In the genomic region with DNA sequence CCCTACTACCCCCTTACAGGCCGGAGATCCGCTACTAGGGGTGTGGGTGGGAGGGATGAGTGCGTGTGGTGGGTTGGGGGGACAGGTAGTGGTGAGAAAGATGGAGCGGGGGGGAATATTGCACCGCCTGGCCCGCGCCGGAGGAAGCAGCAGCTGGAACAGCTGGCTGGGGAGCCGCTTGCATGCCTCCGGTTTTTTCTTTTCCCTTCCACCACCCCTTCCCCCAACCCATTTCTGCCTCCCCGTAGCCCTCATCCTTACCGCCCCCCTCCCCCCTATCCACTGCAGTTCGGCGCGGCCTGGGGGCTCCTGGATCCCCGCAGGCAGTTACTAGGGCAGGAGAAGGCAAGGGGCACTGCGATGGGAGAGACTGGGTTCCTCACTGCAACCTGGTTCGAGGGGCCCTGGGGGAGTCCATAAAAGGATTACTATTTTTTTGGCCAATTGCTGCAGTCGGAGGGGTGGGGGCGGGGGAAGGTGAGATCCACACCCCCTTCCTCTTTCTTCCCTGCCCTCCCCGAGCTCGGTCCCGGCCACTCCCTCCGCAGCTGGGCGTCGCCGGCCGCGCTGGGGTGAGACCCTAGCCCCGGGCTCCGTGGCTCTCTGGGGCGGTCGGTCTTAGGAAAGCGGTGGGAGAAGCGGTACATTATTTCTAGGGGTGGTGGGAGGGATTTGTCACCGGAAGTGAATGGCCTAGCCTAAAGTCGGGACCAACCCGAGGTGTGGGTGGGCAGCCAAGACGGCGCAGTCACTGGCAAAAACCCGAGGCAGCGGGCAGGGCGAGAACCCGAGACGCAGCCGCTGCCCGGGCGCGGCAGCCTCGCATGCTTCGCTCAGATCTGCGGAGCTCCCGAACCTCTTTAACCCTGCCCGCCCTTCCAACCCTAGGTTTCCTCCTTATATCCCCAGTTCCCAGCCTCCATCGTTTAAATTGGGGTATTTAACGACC, we compare ENCODE assay signal across 9 cellular contexts. TPM values are rescaled to one million over a fixed set of nuclear protein-coding genes. Genes with fewer than 3 reads are reported as not detected.
DNase-seq lines count a peak whose midpoint lies in the region; ATAC-seq, FAIRE-seq and TF ChIP-seq lines count a peak whose summit lies in the region.
"Had no signal": no experiment of that assay in that cellular context is flagged by ENCODE, and none has a peak within 500 bp of the region (broad histone marks: within the 10 kb centered on the region; RNA-seq: fewer than 3 reads in every experiment).

No MANE protein-coding gene starts in this region.

- in situ Hi-C loops in HepG2 (cut with HindIII; ENCODE audit: extremely low pct_ligation_motif_present, low pct_unique_long_range_greater_than_20kb), result loop anchor here (5.0 kb wide), 1 partner anchor 36 kb away; a partner anchor contains a TSS

- no TSS peak for BruUV-seq in HepG2 (replicated peaks; lab: Mats Ljungman, UMichigan)

- H3K9ac ChIP-seq in HepG2 (ENCODE audit: insufficient read depth, low read depth, low read length), result peak overlapping the region; percentile 79

- peaks cover 4% of the 10 kb centered on the region; the same call in 1 of the 2 replicates for H3K36me3 ChIP-seq in BE2C
- H3K36me3 ChIP-seq in HepG2 (replicated peaks in 1 of 2; ENCODE audit: control insufficient read depth in 1 of 2, insufficient read depth in 2 of 2, low read length in 2 of 2), result no peaks in the 10 kb centered on the region

- peaks cover 14% of the 10 kb centered on the region; the same call in 1 of the 2 replicates for H4K20me1 ChIP-seq in HepG2 (ENCODE audit: insufficient read depth, low read length)

- peak in 1 of 2 experiments; percentile 82; a peak in 3 of 4 replicates for TF ChIP-seq POLR2A in HepG2 (IDR thresholded peaks at IDR 0.05; ENCODE audit: insufficient read depth in 1 of 2, low read depth in 2 of 2, low read length in 2 of 2)

- peaks cover 22% of the 10 kb centered on the region for H3K36me3 Mint-ChIP-seq in dendritic cell treated with granulocyte-macrophage colony-stimulating factor and Interleukin-4, amounts not matched to agents 40 ng/mL and 50 ng/mL, for 4 days (ENCODE audit: low read depth)

- CTCF ChIA-PET in HepG2 (lab: Yijun Ruan, JAX; ENCODE audit: low intra/inter-chr PET ratio, low total read pairs), result no interaction called here

- peak overlapping the region; percentile 84 for H3K27ac ChIP-seq in HepG2 (ENCODE audit: extremely low read length, insufficient read depth, low read length)

- H3K79me2 ChIP-seq in HepG2 (ENCODE audit: insufficient read depth, low read length), result peaks cover 24% of the 10 kb centered on the region

- 0 out of 4 replicates have a peak, but pooled peaks have one; percentile 16 to 46 for TF ChIP-seq EP300 in HepG2 (IDR thresholded peaks at IDR 0.05; ENCODE audit: low read depth in 2 of 2, low read length in 2 of 2)
- TF ChIP-seq EP300 in HepG2 (CRISPR knock-in tag; IDR thresholded peaks at IDR 0.05; ENCODE audit: borderline replicate concordance), result 0 out of 2 replicates have a peak, but pooled peaks have one; percentile 12

- H3K27me3 ChIP-seq in BE2C (no peaks in the 10 kb centered on the region), HepG2 (ENCODE audit: control insufficient read depth in 1 of 2, insufficient read depth in 2 of 2, low read length in 2 of 2) (no peaks in the 10 kb centered on the region; a peak in 1 of 5 replicates)

- FAIRE-seq in GM19239 (lab: Jason Lieb, UNC) (no peak), HepG2 (lab: Jason Lieb, UNC) (no peak)
- FAIRE-seq: endometrium had no signal

- TF ChIP-seq RAD21 in HepG2 (CRISPR knock-in tag; IDR thresholded peaks at IDR 0.05), result no peak; the same call in 1 of the 2 replicates

- peaks cover 23% of the 10 kb centered on the region for H3K4me1 Mint-ChIP-seq in dendritic cell treated with granulocyte-macrophage colony-stimulating factor and Interleukin-4, amounts not matched to agents 40 ng/mL and 50 ng/mL, for 4 days (ENCODE audit: low read depth)

- peak overlapping the region; percentile 92 for H3K27ac Mint-ChIP-seq in dendritic cell treated with granulocyte-macrophage colony-stimulating factor and Interleukin-4, amounts not matched to agents 40 ng/mL and 50 ng/mL, for 4 days

- under 1% methylated on average over 41 of the region's 56 CpGs for WGBS in HepG2 (ENCODE audit: low lambda C conversion rate)

- ATAC-seq in HG03442 (IDR thresholded peaks at IDR 0.05; ENCODE audit: unreplicated experiment) (peak; percentile 47), HepG2 (peak; percentile 80)

- H3K9me3 Mint-ChIP-seq in dendritic cell treated with granulocyte-macrophage colony-stimulating factor and Interleukin-4, amounts not matched to agents 40 ng/mL and 50 ng/mL, for 4 days, result no peaks in the 10 kb centered on the region

- TF ChIP-seq CTCF in BE2C (IDR thresholded peaks at IDR 0.05; ENCODE audit: low read depth, low read length) (no peak), HepG2 (CRISPR knock-in tag; IDR thresholded peaks at IDR 0.05) (no peak)

- intact Hi-C loops in dendritic cell treated with granulocyte-macrophage colony-stimulating factor and Interleukin-4, amounts not matched to agents 40 ng/mL and 50 ng/mL, for 4 days (cut with micrococcal nuclease), result loop anchor here (1.0 to 2.0 kb wide), 4 partner anchors 20 to 144 kb away; a partner anchor contains a TSS
- intact Hi-C loops in HepG2 (cut with micrococcal nuclease; ENCODE audit: unreplicated experiment), result loop anchor here (1.0 to 10.0 kb wide), 3 partner anchors 36 to 182 kb away; a partner anchor contains a TSS

- H3K27me3 Mint-ChIP-seq in dendritic cell treated with granulocyte-macrophage colony-stimulating factor and Interleukin-4, amounts not matched to agents 40 ng/mL and 50 ng/mL, for 4 days, result no peaks in the 10 kb centered on the region

- H3K4me1 ChIP-seq in BE2C (peaks cover 6% of the 10 kb centered on the region), HepG2 (ENCODE audit: insufficient read depth, low read length) (peaks cover 43% of the 10 kb centered on the region)

- POLR2A ChIA-PET in HepG2 (lab: Yijun Ruan, JAX), result interaction anchor here (0.6 to 8.3 kb wide), 44 partner anchors 8 to 851 kb away, joined by 3 to 270 read pairs (median 4); a partner anchor contains a TSS

- DNase-seq in BE2C, result peak; percentile 94
- peak; percentile 71 for DNase-seq in GM19239 (ENCODE audit: insufficient read length, low spot score)
- DNase-seq in NCI-H69 (lab: John Stamatoyannopoulos, UW), result peak; percentile 99
- DNase-seq in activated CD4-positive, alpha-beta T cell treated with anti-CD3 and anti-CD28 coated beads, Interleukin-2, amount 50 U/mL, for 24 hours (ENCODE audit: low read depth in 1 of 2, low spot score in 1 of 2), result peak; percentile 63 to 69
- peak; percentile 91 for DNase-seq in HepG2 (ENCODE audit: low spot score)
- DNase-seq in stimulated activated CD4-positive, alpha-beta T cell treated with anti-CD3 and anti-CD28 coated beads, Interleukin-2, amount 100 ng/mL, for 4 hours (ENCODE audit: low read depth), result peak; percentile 52

- H3K4me2 ChIP-seq in HepG2 (ENCODE audit: low read depth, low read length), result peak overlapping the region; percentile 77

- H2AFZ ChIP-seq in HepG2 (ENCODE audit: low read length), result peak overlapping the region; percentile 10

- H3K4me3 ChIP-seq in BE2C (ENCODE audit: low read depth, low read length), result peak overlapping the region; percentile 69
- H3K4me3 ChIP-seq in HepG2 (replicated peaks in 1 of 3; ENCODE audit: insufficient read depth in 1 of 3, low read depth in 2 of 3, low read length in 3 of 3), result peak overlapping the region; percentile 69 to 93 (median 85)

- peak overlapping the region; percentile 89 for H3K4me3 Mint-ChIP-seq in dendritic cell treated with granulocyte-macrophage colony-stimulating factor and Interleukin-4, amounts not matched to agents 40 ng/mL and 50 ng/mL, for 4 days

- H3K9me3 ChIP-seq in BE2C, result no peaks in the 10 kb centered on the region
- no peaks in the 10 kb centered on the region for H3K9me3 ChIP-seq in HepG2 (ENCODE audit: low read length)

RNA-seq across cellular contexts. Expression of a gene that starts 0.8 kb away (rescaled TPM):
- polyA plus RNA-seq in BE2C (2012; ENCODE audit: insufficient read depth, insufficient read length, low read depth), result 134 TPM
- total RNA-seq in HepG2 (2016; rRNA removed; fragmentation: Illumina TruSeq; extraction: Trizol), result 36.1 and 43.2 TPM in 2 replicates
- 13.4 and 14.0 TPM in 2 replicates for total RNA-seq in HepG2 (2016; cell fraction: cytosol; rRNA removed; fragmentation: Illumina TruSeq; extraction: Trizol; ENCODE audit: low read depth)
- 37.2 and 41.5 TPM in 2 replicates for total RNA-seq in HepG2 (2016; cell fraction: insoluble cytoplasmic fraction; rRNA removed; fragmentation: Illumina TruSeq; extraction: Trizol)
- total RNA-seq in HepG2 (2016; cell fraction: membrane; rRNA removed; fragmentation: Illumina TruSeq; extraction: Trizol), result 20.4 and 22.9 TPM in 2 replicates
- 17.5 and 20.0 TPM in 2 replicates for total RNA-seq in HepG2 (2016; cell fraction: nucleus; rRNA removed; fragmentation: Illumina TruSeq; extraction: Trizol)
- polyA plus RNA-seq in HepG2 (2011; rRNA removed), result 14.8 and 18.0 TPM in 2 replicates
- 14.9 and 15.6 TPM in 2 replicates for polyA plus RNA-seq in HepG2 (2011; cell fraction: cytosol; rRNA removed)
- 12.6 and 13.8 TPM in 2 replicates for polyA plus RNA-seq in HepG2 (2011; cell fraction: nucleus; rRNA removed)
- polyA plus RNA-seq in HepG2 (2012), result 12.0 and 15.3 TPM in 2 replicates
- 5.2 and 5.5 TPM in 2 replicates for polyA plus RNA-seq in HepG2 (2016; cell fraction: cytosol; fragmentation: Illumina TruSeq; extraction: Trizol; ENCODE audit: low read depth)
- 26.8 and 28.7 TPM in 2 replicates for polyA plus RNA-seq in HepG2 (2016; cell fraction: insoluble cytoplasmic fraction; fragmentation: Illumina TruSeq; extraction: Trizol; ENCODE audit: low read depth)
- polyA plus RNA-seq in HepG2 (2016; cell fraction: membrane; fragmentation: Illumina TruSeq; extraction: Trizol; ENCODE audit: low read depth), result 7.8 and 9.2 TPM in 2 replicates
- 20.6 and 21.7 TPM in 2 replicates for polyA plus RNA-seq in HepG2 (2016; cell fraction: nucleus; fragmentation: Illumina TruSeq; extraction: Trizol; ENCODE audit: insufficient read depth, low read depth)
- 10.7 and 14.8 TPM in 2 replicates for polyA minus RNA-seq in HepG2 (2011; rRNA and poly(A)+ RNA removed; ENCODE audit: low replicate concordance)
- 8.2 and 9.3 TPM in 2 replicates for polyA minus RNA-seq in HepG2 (2011; cell fraction: cytosol; rRNA and poly(A)+ RNA removed)
- polyA minus RNA-seq in HepG2 (2011; cell fraction: nucleus; rRNA and poly(A)+ RNA removed), result 7.6 and 7.7 TPM in 2 replicates

RNA-seq across cellular contexts. Expression of a gene that starts 24.3 kb away (rescaled TPM):
- not detected for polyA plus RNA-seq in BE2C (2012; ENCODE audit: insufficient read depth, insufficient read length, low read depth)
- 0.04 and 0.06 TPM in 2 replicates for total RNA-seq in HepG2 (2016; rRNA removed; fragmentation: Illumina TruSeq; extraction: Trizol)
- total RNA-seq in HepG2 (2016; cell fraction: cytosol; rRNA removed; fragmentation: Illumina TruSeq; extraction: Trizol; ENCODE audit: low read depth), result 0.10 TPM in 1 of 2 replicates, not detected in the other
- 0.04 TPM in 1 of 2 replicates, not detected in the other for total RNA-seq in HepG2 (2016; cell fraction: insoluble cytoplasmic fraction; rRNA removed; fragmentation: Illumina TruSeq; extraction: Trizol)
- 0.10 TPM in 1 of 2 replicates, not detected in the other for total RNA-seq in HepG2 (2016; cell fraction: membrane; rRNA removed; fragmentation: Illumina TruSeq; extraction: Trizol)
- not detected in 2 replicates for total RNA-seq in HepG2 (2016; cell fraction: nucleus; rRNA removed; fragmentation: Illumina TruSeq; extraction: Trizol)
- polyA plus RNA-seq in HepG2 (2011; rRNA removed), result 0.03 and 0.05 TPM in 2 replicates
- polyA plus RNA-seq in HepG2 (2011; cell fraction: cytosol; rRNA removed), result 0.05 TPM in 2 replicates
- polyA plus RNA-seq in HepG2 (2011; cell fraction: nucleus; rRNA removed), result 0.08 TPM in 1 of 2 replicates, not detected in the other
- not detected in 2 replicates for polyA plus RNA-seq in HepG2 (2012)
- polyA plus RNA-seq in HepG2 (2016; cell fraction: cytosol; fragmentation: Illumina TruSeq; extraction: Trizol; ENCODE audit: low read depth), result not detected in 2 replicates
- polyA plus RNA-seq in HepG2 (2016; cell fraction: insoluble cytoplasmic fraction; fragmentation: Illumina TruSeq; extraction: Trizol; ENCODE audit: low read depth), result not detected in 2 replicates
- polyA plus RNA-seq in HepG2 (2016; cell fraction: membrane; fragmentation: Illumina TruSeq; extraction: Trizol; ENCODE audit: low read depth), result not detected in 2 replicates
- polyA plus RNA-seq in HepG2 (2016; cell fraction: nucleus; fragmentation: Illumina TruSeq; extraction: Trizol; ENCODE audit: insufficient read depth, low read depth), result not detected in 2 replicates
- polyA minus RNA-seq in HepG2 (2011; rRNA and poly(A)+ RNA removed; ENCODE audit: low replicate concordance), result not detected in 2 replicates
- not detected in 2 replicates for polyA minus RNA-seq in HepG2 (2011; cell fraction: cytosol; rRNA and poly(A)+ RNA removed)
- polyA minus RNA-seq in HepG2 (2011; cell fraction: nucleus; rRNA and poly(A)+ RNA removed), result 0.12 TPM in 1 of 2 replicates, not detected in the other

RNA-seq across cellular contexts. Expression of a gene that starts 35.1 kb away (rescaled TPM):
- polyA plus RNA-seq in BE2C (2012; ENCODE audit: insufficient read depth, insufficient read length, low read depth), result 5.7 TPM
- total RNA-seq in HepG2 (2016; rRNA removed; fragmentation: Illumina TruSeq; extraction: Trizol), result 5.0 and 6.8 TPM in 2 replicates
- 1.6 and 1.9 TPM in 2 replicates for total RNA-seq in HepG2 (2016; cell fraction: cytosol; rRNA removed; fragmentation: Illumina TruSeq; extraction: Trizol; ENCODE audit: low read depth)
- total RNA-seq in HepG2 (2016; cell fraction: insoluble cytoplasmic fraction; rRNA removed; fragmentation: Illumina TruSeq; extraction: Trizol), result 4.5 and 6.4 TPM in 2 replicates
- 4.8 and 5.3 TPM in 2 replicates for total RNA-seq in HepG2 (2016; cell fraction: membrane; rRNA removed; fragmentation: Illumina TruSeq; extraction: Trizol)
- total RNA-seq in HepG2 (2016; cell fraction: nucleus; rRNA removed; fragmentation: Illumina TruSeq; extraction: Trizol), result 4.9 and 6.1 TPM in 2 replicates
- 11.1 and 13.5 TPM in 2 replicates for polyA plus RNA-seq in HepG2 (2011; rRNA removed)
- polyA plus RNA-seq in HepG2 (2011; cell fraction: cytosol; rRNA removed), result 9.5 and 11.4 TPM in 2 replicates
- polyA plus RNA-seq in HepG2 (2011; cell fraction: nucleus; rRNA removed), result 9.0 and 9.1 TPM in 2 replicates
- 7.3 and 7.8 TPM in 2 replicates for polyA plus RNA-seq in HepG2 (2012)
- 0.24 and 0.26 TPM in 2 replicates for polyA plus RNA-seq in HepG2 (2016; cell fraction: cytosol; fragmentation: Illumina TruSeq; extraction: Trizol; ENCODE audit: low read depth)
- polyA plus RNA-seq in HepG2 (2016; cell fraction: insoluble cytoplasmic fraction; fragmentation: Illumina TruSeq; extraction: Trizol; ENCODE audit: low read depth), result 5.3 and 6.6 TPM in 2 replicates
- 1.5 and 1.7 TPM in 2 replicates for polyA plus RNA-seq in HepG2 (2016; cell fraction: membrane; fragmentation: Illumina TruSeq; extraction: Trizol; ENCODE audit: low read depth)
- 8.7 and 9.2 TPM in 2 replicates for polyA plus RNA-seq in HepG2 (2016; cell fraction: nucleus; fragmentation: Illumina TruSeq; extraction: Trizol; ENCODE audit: insufficient read depth, low read depth)
- 16.6 and 32.3 TPM in 2 replicates for polyA minus RNA-seq in HepG2 (2011; rRNA and poly(A)+ RNA removed; ENCODE audit: low replicate concordance)
- 14.7 and 15.5 TPM in 2 replicates for polyA minus RNA-seq in HepG2 (2011; cell fraction: cytosol; rRNA and poly(A)+ RNA removed)
- 14.7 and 18.9 TPM in 2 replicates for polyA minus RNA-seq in HepG2 (2011; cell fraction: nucleus; rRNA and poly(A)+ RNA removed)

Comparison
In these comparisons a context has a peak if more than half of its experiments do, and no peak if none do; other contexts are left out.
1. Peak in every context shown above with its lines: DNase-seq, ATAC-seq, H3K4me3 ChIP-seq and H3K27ac ChIP-seq.